Comparison of ENCODE assay signal across 1 cellular context in genomic region chrX:64885850-64886249, GRCh38.
TF ChIP-seq lines count a peak whose summit lies in the region.

No MANE protein-coding gene starts in this region.

TF ChIP-seq in H1, 55 proteins besides CTCF, POLR2A, EP300 and RAD21 (continued from another document):
- TF ChIP-seq CHD7 (IDR thresholded peaks at IDR 0.05; ENCODE audit: insufficient replicate concordance, low read length) (no peak), TCF12 (IDR thresholded peaks at IDR 0.05; ENCODE audit: low read depth, low read length) (no peak), CHD1 (IDR thresholded peaks at IDR 0.05; ENCODE audit: low read depth, low read length) (no peak), SP4 (IDR thresholded peaks at IDR 0.05; ENCODE audit: low read length) (no peak), ATF3 (IDR thresholded peaks at IDR 0.05; ENCODE audit: insufficient read depth, low read depth, low read length) (no peak), SP1 (IDR thresholded peaks at IDR 0.05; ENCODE audit: low read depth, low read length) (no peak), TBP (IDR thresholded peaks at IDR 0.05; ENCODE audit: low read depth, low read length) (no peak), USF2 (IDR thresholded peaks at IDR 0.05; ENCODE audit: low read length) (no peak), E2F6 (IDR thresholded peaks at IDR 0.05) (no peak), BCL11A (IDR thresholded peaks at IDR 0.05; ENCODE audit: low read depth in 2 of 2, low read length in 2 of 2) (no peak), JUN (IDR thresholded peaks at IDR 0.05; ENCODE audit: low read depth, low read length) (no peak), CHD2 (IDR thresholded peaks at IDR 0.05; ENCODE audit: low read length) (no peak), TEAD4 (IDR thresholded peaks at IDR 0.05; ENCODE audit: low read depth, low read length) (no peak), TAF1 (IDR thresholded peaks at IDR 0.05; ENCODE audit: low read depth, low read length) (no peak), RNF2 (IDR thresholded peaks at IDR 0.05; ENCODE audit: borderline replicate concordance, low read depth, low read length, missing control alignments, poor library complexity, severe bottlenecking) (no peak), JUND (IDR thresholded peaks at IDR 0.05; ENCODE audit: low read length) (no peak), SIX5 (IDR thresholded peaks at IDR 0.05; ENCODE audit: low read depth, low read length) (no peak)
